Comparison of ENCODE assay signal across 14 cellular contexts in genomic region chr11:120883404-120884135, GRCh38.
DNase-seq lines count a peak whose midpoint lies in the region; ATAC-seq, FAIRE-seq and TF ChIP-seq lines count a peak whose summit lies in the region.
"Had no signal": no experiment of that assay in that cellular context is flagged by ENCODE, and none has a peak within 500 bp of the region (broad histone marks: within the 10 kb centered on the region; RNA-seq: fewer than 3 reads in every experiment).

No MANE protein-coding gene starts in this region.

- H3K27ac ChIP-seq in right atrium auricular region (peak overlapping the region; percentile 34 to 36), suprapubic skin (peak overlapping the region; percentile 22), SJCRH30 (no peak overlapping the region)

- H3K4me3 ChIP-seq in right atrium auricular region (no peak overlapping the region), suprapubic skin (no peak overlapping the region), SJCRH30 (no peak overlapping the region)

- H3K4me1 ChIP-seq in right atrium auricular region, result peaks cover 0 to 22% of the 10 kb centered on the region in 2 donors
- H3K4me1 ChIP-seq in suprapubic skin, result peaks cover 22% of the 10 kb centered on the region
- no peaks in the 10 kb centered on the region for H3K4me1 ChIP-seq in SJCRH30

- TF ChIP-seq EP300 in suprapubic skin (IDR thresholded peaks at IDR 0.05), result no peak

- no peak for FAIRE-seq in D721Med (lab: Jason Lieb, UNC)

- H3K36me3 ChIP-seq in right atrium auricular region, result no peaks in the 10 kb centered on the region
- H3K36me3 ChIP-seq in suprapubic skin, result no peaks in the 10 kb centered on the region
- H3K36me3 ChIP-seq in SJCRH30, result no peaks in the 10 kb centered on the region

- ATAC-seq in HG03439 (IDR thresholded peaks at IDR 0.05; ENCODE audit: unreplicated experiment), result no peak
- ATAC-seq: activated CD4-positive, alpha-beta T cell treated with anti-CD3 and anti-CD28 coated beads for 36 hours; stimulated activated naive CD8-positive, alpha-beta T cell treated with anti-CD3 and anti-CD28 coated beads, Interleukin-15, Interleukin-2, amounts not matched to agents 100 U/mL and 50 U/mL, for 24 hours had no signal

- DNase-seq in M059J (ENCODE audit: low read depth) (peak; percentile 34), cerebellar cortex (ENCODE audit: low spot score) (peak; percentile 40), right atrium auricular region (ENCODE audit: low spot score) (peak; percentile 70), suprapubic skin (ENCODE audit: low spot score in 2 of 2) (no peak), D721Med (ENCODE audit: insufficient read length, low spot score) (no peak), SJCRH30 (no peak)
- no peak for DNase-seq in NK-92 treated with Interleukin-12 subunit alpha and Interleukin-12 subunit beta, amount 100 ng/mL, for 24 hours (lab: John Stamatoyannopoulos, UW)
- DNase-seq: activated CD4-positive, alpha-beta T cell treated with anti-CD3 and anti-CD28 coated beads for 36 hours; DMS79 treated with DMSO at 0.1 percent for 48 hours; NCI-H1417; SHP77; stimulated activated CD4-positive, alpha-beta T cell treated with anti-CD3 and anti-CD28 coated beads, Interleukin-15, amount 100 ng/mL, for 24 hours; stimulated activated naive CD8-positive, alpha-beta T cell treated with anti-CD3 and anti-CD28 coated beads, Interleukin-15, Interleukin-2, amounts not matched to agents 100 U/mL and 50 U/mL, for 24 hours had no signal

- no peaks in the 10 kb centered on the region for H3K27me3 ChIP-seq in right atrium auricular region
- peaks cover 13% of the 10 kb centered on the region for H3K27me3 ChIP-seq in suprapubic skin
- peaks cover 9% of the 10 kb centered on the region; the same call in 1 of the 2 replicates for H3K27me3 ChIP-seq in SJCRH30

- 18% methylated on average over 9 of the region's 9 CpGs for WGBS in suprapubic skin

- TF ChIP-seq POLR2A in suprapubic skin (IDR thresholded peaks at IDR 0.05), result no peak

- no peak for TF ChIP-seq CTCF in right atrium auricular region (IDR thresholded peaks at IDR 0.05)
- no peak for TF ChIP-seq CTCF in suprapubic skin (IDR thresholded peaks at IDR 0.05)
- no peak for TF ChIP-seq CTCF in D721Med (IDR thresholded peaks at IDR 0.05; ENCODE audit: insufficient read depth, missing control alignments)

- H3K9me3 ChIP-seq in right atrium auricular region (peaks cover 0 to 3% of the 10 kb centered on the region in 2 donors), suprapubic skin (no peaks in the 10 kb centered on the region), SJCRH30 (replicated peaks) (no peaks in the 10 kb centered on the region)

Comparison
In these comparisons a context has a peak if more than half of its experiments do, and no peak if none do; other contexts are left out.
1. DNase-seq: peak in M059J (single experiment), cerebellar cortex (single experiment) and right atrium auricular region (single experiment); none in suprapubic skin (0 of 2), D721Med (single experiment), SJCRH30 (0 of 2) and NK-92 treated with Interleukin-12 subunit alpha and Interleukin-12 subunit beta, amount 100 ng/mL, for 24 hours (single experiment).